Comparison of ENCODE assay signal across 1 cellular context in genomic region chr20:63570281-63571086, GRCh38.
TF ChIP-seq lines count a peak whose summit lies in the region.

No MANE protein-coding gene starts in this region.

TF ChIP-seq in HCT116, 20 proteins besides CTCF, POLR2A, EP300 and RAD21 (continued from another document):
- TF ChIP-seq REST (IDR thresholded peaks at IDR 0.05; ENCODE audit: low read depth) = no peak
- TF ChIP-seq YY1 (IDR thresholded peaks at IDR 0.05; ENCODE audit: extremely low read depth, insufficient replicate concordance, low read depth, low read length) = no peak
- peak; percentile 15; the same call in 1 of the 2 replicates for TF ChIP-seq POLR2AphosphoS5 (IDR thresholded peaks at IDR 0.05; ENCODE audit: low read depth, low read length)
